20 cellular contexts compared by ENCODE assay signal in the genomic region with DNA sequence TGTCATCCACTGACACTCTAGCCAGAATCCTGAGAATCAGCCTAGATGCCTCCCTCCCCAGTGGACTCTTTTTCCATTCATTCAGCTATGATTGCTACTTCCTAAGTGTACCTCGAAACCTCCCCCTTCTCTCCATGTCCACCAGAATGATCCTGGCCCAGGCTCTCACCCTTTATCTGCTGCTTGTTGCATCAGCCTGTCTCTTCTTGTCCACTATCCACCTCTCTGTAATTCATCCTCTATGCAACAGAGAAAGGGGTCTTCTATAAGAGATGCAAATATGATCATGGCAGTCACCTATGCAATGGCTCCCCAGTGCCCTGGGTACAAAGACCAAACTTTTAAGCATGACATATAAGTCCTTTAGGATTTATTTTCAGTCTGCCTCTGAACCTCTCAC.
"Had no signal": no experiment of that assay in that cellular context is flagged by ENCODE, and none has a peak within 500 bp of the region (broad histone marks: within the 10 kb centered on the region; RNA-seq: fewer than 3 reads in every experiment).

No MANE protein-coding gene starts in this region.

- H3K9me3 ChIP-seq: heart left ventricle, pancreas, testis, tibial nerve, upper lobe of right lung had no signal

- H3K36me3 ChIP-seq: heart left ventricle, pancreas, tibial nerve, upper lobe of right lung had no signal

- FAIRE-seq: frontal cortex, islet of Langerhans, pancreas had no signal

- H3K36me3 Mint-ChIP-seq: mesothelial cell of epicardium, natural killer cell had no signal

- DNase-seq: effector CD4-positive, alpha-beta T cell; endodermal cell; heart left ventricle; hypothalamus; natural killer cell; occipital lobe; pancreas; right cardiac atrium; stimulated activated CD4-positive, alpha-beta T cell treated with anti-CD3 and anti-CD28 coated beads, Interleukin-2, amount 100 ng/mL, for 48 hours; stimulated activated naive CD8-positive, alpha-beta T cell treated with anti-CD3 and anti-CD28 coated beads, Interleukin-15, amount 100 ng/mL, for 72 hours; testis; upper lobe of right lung had no signal

- H3K4me3 ChIP-seq: coronary artery, heart left ventricle, pancreas, smooth muscle cell, testis, tibial nerve, upper lobe of right lung had no signal

- H3K27ac Mint-ChIP-seq: endodermal cell; mesothelial cell of epicardium; progenitor cell of endocrine pancreas; stimulated activated naive CD8-positive, alpha-beta T cell treated with anti-CD3 and anti-CD28 coated beads, Interleukin-15, amount 100 ng/mL, for 72 hours had no signal

- H3K4me1 ChIP-seq: heart left ventricle, pancreas, testis, tibial nerve, upper lobe of right lung had no signal

- H3K4me1 Mint-ChIP-seq: stimulated activated naive CD8-positive, alpha-beta T cell treated with anti-CD3 and anti-CD28 coated beads, Interleukin-15, amount 100 ng/mL, for 72 hours had no signal

- H3K27ac ChIP-seq: coronary artery, heart left ventricle, pancreas, testis, tibial nerve, upper lobe of right lung had no signal

- H3K9me3 Mint-ChIP-seq: natural killer cell; stimulated activated naive CD8-positive, alpha-beta T cell treated with anti-CD3 and anti-CD28 coated beads, Interleukin-15, amount 100 ng/mL, for 72 hours had no signal

- H3K27me3 ChIP-seq: heart left ventricle, pancreas, testis, tibial nerve, upper lobe of right lung had no signal

- H3K4me3 Mint-ChIP-seq: endodermal cell; mesothelial cell of epicardium; natural killer cell; stimulated activated naive CD8-positive, alpha-beta T cell treated with anti-CD3 and anti-CD28 coated beads, Interleukin-15, amount 100 ng/mL, for 72 hours had no signal

- ATAC-seq: heart left ventricle; left lobe of liver; natural killer cell; pancreas; stimulated activated naive CD8-positive, alpha-beta T cell treated with anti-CD3 and anti-CD28 coated beads, Interleukin-15, amount 100 ng/mL, for 72 hours; upper lobe of right lung had no signal
